Comparison of ENCODE assay signal across 5 cellular contexts in genomic region chr11:57169732-57170313, GRCh38. TPM values are rescaled to one million over a fixed set of nuclear protein-coding genes. Genes with fewer than 3 reads are reported as not detected.
"Had no signal": no experiment of that assay in that cellular context is flagged by ENCODE, and none has a peak within 500 bp of the region (broad histone marks: within the 10 kb centered on the region; RNA-seq: fewer than 3 reads in every experiment).

No MANE protein-coding gene starts in this region.

RNA-seq across cellular contexts. Expression of gene LRRC55, which starts 11.9 kb away (rescaled TPM):
- total RNA-seq: subcutaneous adipose tissue, thoracic aorta, tibial nerve, upper lobe of right lung, ureter had no signal
